ENCODE assay signal across 8 cellular contexts in genomic region chr17:54901230-54901847, GRCh38. TPM values are rescaled to one million over a fixed set of nuclear protein-coding genes. Genes with fewer than 3 reads are reported as not detected.
DNase-seq lines count a peak whose midpoint lies in the region; ATAC-seq and TF ChIP-seq lines count a peak whose summit lies in the region.

No MANE protein-coding gene starts in this region.

- H3K9me3 ChIP-seq in lower lobe of right lung = no peaks in the 10 kb centered on the region

- peak; percentile 66 for DNase-seq in ELR (ENCODE audit: low read depth)
- peak; percentile 49 for DNase-seq in NCI-H1436 treated with DMSO at 0.1 percent for 48 hours (lab: John Stamatoyannopoulos, UW)
- no peak for DNase-seq in brain microvascular endothelial cell
- DNase-seq in lower lobe of right lung = no peak

- intact Hi-C loops in lower lobe of right lung (cut with DNase I) = no loop called here

- peaks cover 16% of the 10 kb centered on the region for H3K4me1 ChIP-seq in lower lobe of right lung

- H3K36me3 ChIP-seq in brain microvascular endothelial cell (replicated peaks) (no peaks in the 10 kb centered on the region), lower lobe of right lung (no peaks in the 10 kb centered on the region)

- ATAC-seq in lower lobe of right lung = peak; percentile 65 to 69
- no peak for ATAC-seq in GM19328 (IDR thresholded peaks at IDR 0.05; ENCODE audit: unreplicated experiment)
- no peak for ATAC-seq in GM18511 (IDR thresholded peaks at IDR 0.05; ENCODE audit: unreplicated experiment)
- ATAC-seq in HG02571 (IDR thresholded peaks at IDR 0.05; ENCODE audit: unreplicated experiment) = no peak
- ATAC-seq in GM19397 (IDR thresholded peaks at IDR 0.05; ENCODE audit: unreplicated experiment) = no peak

- H3K27me3 ChIP-seq in brain microvascular endothelial cell (replicated peaks) (no peaks in the 10 kb centered on the region), lower lobe of right lung (ENCODE audit: low read depth) (peaks cover 7% of the 10 kb centered on the region)

- no peak overlapping the region for H3K27ac ChIP-seq in brain microvascular endothelial cell
- H3K27ac ChIP-seq in lower lobe of right lung = peak overlapping the region; percentile 70

- TF ChIP-seq CTCF in brain microvascular endothelial cell (IDR thresholded peaks at IDR 0.05; ENCODE audit: low read depth, low read length, missing control alignments) = no peak
- TF ChIP-seq CTCF in lower lobe of right lung (IDR thresholded peaks at IDR 0.05) = no peak

- in situ Hi-C loops in brain microvascular endothelial cell (cut with HindIII; ENCODE audit: low pct_ligation_motif_present, low sequenced_read_pairs) = no loop called here

- H3K4me3 ChIP-seq in brain microvascular endothelial cell (ENCODE audit: low read depth, low read length) (peak overlapping the region; percentile 77), lower lobe of right lung (peak overlapping the region; percentile 60)

RNA-seq across cellular contexts. Expression of gene TOM1L1, which starts 0.7 kb away (rescaled TPM):
- total RNA-seq in lower lobe of right lung = 34.1 TPM

Comparison
In these comparisons a context has a peak if more than half of its experiments do, and no peak if none do; other contexts are left out.
1. DNase-seq: peak in ELR (single experiment) and NCI-H1436 treated with DMSO at 0.1 percent for 48 hours (single experiment); none in brain microvascular endothelial cell (single experiment) and lower lobe of right lung (single experiment).
2. ATAC-seq: peak in lower lobe of right lung (2 of 2); none in GM19328 (single experiment), GM18511 (single experiment), HG02571 (single experiment) and GM19397 (single experiment).